Comparison of ENCODE assay signal across 9 cellular contexts in the genomic region with DNA sequence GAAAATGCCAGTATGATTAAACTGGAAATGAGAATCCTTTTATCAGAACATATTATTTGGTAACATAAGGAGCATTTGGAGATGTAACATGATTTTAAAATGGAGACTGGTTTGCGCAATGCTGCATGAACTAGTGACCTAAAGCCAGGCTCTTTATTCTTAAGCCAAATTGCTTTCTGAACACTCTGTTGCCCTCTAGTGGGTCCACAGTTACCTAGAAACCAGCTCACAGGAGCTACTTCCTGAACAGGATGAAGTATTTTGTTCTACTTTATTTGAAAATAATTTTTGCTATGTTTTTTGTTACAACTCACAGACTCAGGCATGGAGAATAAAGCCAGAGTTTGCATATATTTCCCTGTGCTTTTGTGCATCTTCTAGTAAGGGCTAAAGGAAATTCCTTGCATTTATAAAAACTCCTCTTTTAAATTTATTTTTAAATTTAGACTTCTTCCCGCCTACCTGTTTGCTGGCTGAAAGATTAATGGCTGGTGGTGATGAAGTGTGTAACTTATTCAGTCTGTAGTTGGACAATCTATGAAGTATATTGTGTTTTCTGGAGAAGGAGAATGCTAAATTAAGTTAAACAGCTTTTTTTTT.
A peak's percentile ranks its signal among the peaks of the same experiment; 100 is the strongest.
DNase-seq lines count a peak whose midpoint lies in the region; ATAC-seq, FAIRE-seq and TF ChIP-seq lines count a peak whose summit lies in the region.
"Had no signal": no experiment of that assay in that cellular context is flagged by ENCODE, and none has a peak within 500 bp of the region (broad histone marks: within the 10 kb centered on the region; RNA-seq: fewer than 3 reads in every experiment).

No MANE protein-coding gene starts in this region.

- TF ChIP-seq CTCF in D721Med (IDR thresholded peaks at IDR 0.05; ENCODE audit: insufficient read depth, missing control alignments) = peak; percentile 77
- TF ChIP-seq CTCF in epithelial cell of esophagus (IDR thresholded peaks at IDR 0.05; ENCODE audit: insufficient read depth, low read depth, low read length, missing control alignments) = peak; percentile 90

- no peak for DNase-seq in D721Med (ENCODE audit: insufficient read length, low spot score)
- DNase-seq in NCI-H1092 (lab: John Stamatoyannopoulos, UW) = peak; percentile 50
- peak; percentile 81 for DNase-seq in SK-N-DZ (ENCODE audit: low spot score)
- peak; percentile 84 for DNase-seq in epithelial cell of esophagus (ENCODE audit: low read depth)
- DNase-seq in middle frontal gyrus (ENCODE audit: extremely low spot score, low spot score) = peak; percentile 14

- H3K4me3 ChIP-seq in epithelial cell of esophagus (ENCODE audit: low read length) = no peak overlapping the region

- ATAC-seq in GM21576 (IDR thresholded peaks at IDR 0.05; ENCODE audit: unreplicated experiment) (peak; percentile 49), GM19463 (IDR thresholded peaks at IDR 0.05; ENCODE audit: unreplicated experiment) (no peak), HG03196 (IDR thresholded peaks at IDR 0.05; ENCODE audit: unreplicated experiment) (no peak)

- peak; percentile 85 for FAIRE-seq in D721Med (lab: Jason Lieb, UNC)
- FAIRE-seq: TTC549 had no signal
